In genomic region chr3:127629462-127630403, GRCh38 we compare ENCODE assay signal across 2 cellular contexts.
TF ChIP-seq lines count a peak whose summit lies in the region.

No MANE protein-coding gene starts in this region.

TF ChIP-seq in Ishikawa, 13 proteins besides CTCF, POLR2A, EP300 and RAD21:
- TF ChIP-seq ZBTB7A (IDR thresholded peaks at IDR 0.05; ENCODE audit: low read depth): no peak
- TF ChIP-seq, protein P1, sequence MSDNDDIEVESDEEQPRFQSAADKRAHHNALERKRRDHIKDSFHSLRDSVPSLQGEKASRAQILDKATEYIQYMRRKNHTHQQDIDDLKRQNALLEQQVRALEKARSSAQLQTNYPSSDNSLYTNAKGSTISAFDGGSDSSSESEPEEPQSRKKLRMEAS (IDR thresholded peaks at IDR 0.05): peak; percentile 78
- TF ChIP-seq CEBPB (IDR thresholded peaks at IDR 0.05): no peak

TF ChIP-seq in endothelial cell of umbilical vein, 7 proteins besides CTCF, POLR2A, EP300 and RAD21:
- TF ChIP-seq POLR2AphosphoS5 (IDR thresholded peaks at IDR 0.05; ENCODE audit: insufficient read depth, low read depth, low read length): no peak
- TF ChIP-seq GATA2 (IDR thresholded peaks at IDR 0.05; ENCODE audit: insufficient read depth, insufficient read length, low read depth, low read length): no peak
- no peak for TF ChIP-seq FOS (IDR thresholded peaks at IDR 0.05; ENCODE audit: borderline replicate concordance, insufficient read depth, low read length)
- TF ChIP-seq, protein P1 (IDR thresholded peaks at IDR 0.05; ENCODE audit: insufficient read depth, insufficient read length): no peak
- no peak for TF ChIP-seq MYC (IDR thresholded peaks at IDR 0.05; ENCODE audit: low read depth, low read length)
- TF ChIP-seq JUN (IDR thresholded peaks at IDR 0.05; ENCODE audit: borderline replicate concordance, insufficient read depth, insufficient read length, low read depth): no peak
- no peak for TF ChIP-seq EZH2 (IDR thresholded peaks at IDR 0.05; ENCODE audit: borderline replicate concordance, low read depth, low read length, severe bottlenecking)
